Comparison of ENCODE assay signal across 8 cellular contexts in genomic region chr3:99016452-99016851, GRCh38.
"Had no signal": no experiment of that assay in that cellular context is flagged by ENCODE, and none has a peak within 500 bp of the region (broad histone marks: within the 10 kb centered on the region; RNA-seq: fewer than 3 reads in every experiment).

No MANE protein-coding gene starts in this region.

- DNase-seq: H9, HCEC 1CT, KG1 had no signal

- FAIRE-seq: H1, H54, HepG2 had no signal

- H3K4me3 ChIP-seq: GM23338 had no signal

- H2AFZ ChIP-seq: GM23338 had no signal

- H3K27ac ChIP-seq: HL-60 had no signal

- ATAC-seq: GM23338, HepG2 had no signal

- H3K4me2 ChIP-seq: GM23338 had no signal
